In genomic region chr20:37397954-37398749, GRCh38 we compare ENCODE assay signal across 16 cellular contexts. TPM values are rescaled to one million over a fixed set of nuclear protein-coding genes. Genes with fewer than 3 reads are reported as not detected.
DNase-seq lines count a peak whose midpoint lies in the region; ATAC-seq and TF ChIP-seq lines count a peak whose summit lies in the region.
"Had no signal": no experiment of that assay in that cellular context is flagged by ENCODE, and none has a peak within 500 bp of the region (broad histone marks: within the 10 kb centered on the region; RNA-seq: fewer than 3 reads in every experiment).

No MANE protein-coding gene starts in this region.

- TF ChIP-seq CTCF in SK-N-SH (IDR thresholded peaks at IDR 0.05) (no peak), brain (conservative IDR thresholded peaks at IDR 0.05) (no peak), PC-3 (conservative IDR thresholded peaks at IDR 0.05; ENCODE audit: low read depth, low read length) (no peak)

- no peak overlapping the region for H3K4me2 ChIP-seq in SK-N-SH
- no peak overlapping the region for H3K4me2 ChIP-seq in PC-3 (ENCODE audit: low read length)

- no peak overlapping the region for H3K9ac ChIP-seq in SK-N-SH
- no peak overlapping the region for H3K9ac ChIP-seq in PC-3 (ENCODE audit: low read length)

- no peaks in the 10 kb centered on the region for H3K27me3 Mint-ChIP-seq in brain
- H3K27me3 Mint-ChIP-seq in activated T-cell treated with anti-CD3 and anti-CD28 coated beads, Interleukin-2, amount 50 U/mL, for 4 hours (ENCODE audit: low read depth): no peaks in the 10 kb centered on the region

- DNase-seq in SK-N-SH (no peak), H4 (ENCODE audit: low spot score) (no peak), PC-3 (no peak)
- no peak for DNase-seq in activated T-cell treated with anti-CD3 and anti-CD28 coated beads, Interleukin-2, amount 50 U/mL, for 4 hours
- DNase-seq: KG1, NCI-H1436 treated with DMSO at 0.1 percent for 48 hours, NCI-H2029 treated with DMSO at 0.1 percent for 48 hours, NCI-H774, SHP77 treated with DMSO at 0.1 percent for 48 hours had no signal

- H3K9me3 Mint-ChIP-seq in brain: no peaks in the 10 kb centered on the region
- no peaks in the 10 kb centered on the region for H3K9me3 Mint-ChIP-seq in activated T-cell treated with anti-CD3 and anti-CD28 coated beads, Interleukin-2, amount 50 U/mL, for 4 hours
- H3K9me3 Mint-ChIP-seq: CD8-positive, alpha-beta T cell had no signal

- peaks cover 43% of the 10 kb centered on the region for H3K4me1 Mint-ChIP-seq in brain
- H3K4me1 Mint-ChIP-seq in activated T-cell treated with anti-CD3 and anti-CD28 coated beads, Interleukin-2, amount 50 U/mL, for 4 hours (ENCODE audit: low read depth): no peaks in the 10 kb centered on the region

- H3K27me3 ChIP-seq in SK-N-SH (ENCODE audit: insufficient read depth): no peaks in the 10 kb centered on the region
- no peaks in the 10 kb centered on the region for H3K27me3 ChIP-seq in PC-3 (ENCODE audit: low read length)

- H3K9me2 ChIP-seq in SK-N-SH: no peaks in the 10 kb centered on the region
- H3K9me2 ChIP-seq in PC-3 (replicated peaks; ENCODE audit: low read length): no peaks in the 10 kb centered on the region

- peaks cover 7 to 45% of the 10 kb centered on the region in 2 experiments for H3K36me3 ChIP-seq in SK-N-SH (replicated peaks in 1 of 2; ENCODE audit: control insufficient read depth in 1 of 2, insufficient read depth in 2 of 2, low read length in 1 of 2)
- H3K36me3 ChIP-seq in mesodermal cell (ENCODE audit: control insufficient read depth, insufficient read depth, low read length): peaks cover 77% of the 10 kb centered on the region
- H3K36me3 ChIP-seq in PC-3 (ENCODE audit: low read depth, low read length): peaks cover 23% of the 10 kb centered on the region; the same call in 1 of the 2 replicates

- H3K9me3 ChIP-seq in SK-N-SH (no peaks in the 10 kb centered on the region), mesodermal cell (ENCODE audit: control insufficient read depth, low read length) (no peaks in the 10 kb centered on the region), PC-3 (ENCODE audit: low read length) (no peaks in the 10 kb centered on the region)
- H3K9me3 ChIP-seq: HAP-1 had no signal

- H3K79me2 ChIP-seq in SK-N-SH (ENCODE audit: insufficient read depth) (no peaks in the 10 kb centered on the region), PC-3 (ENCODE audit: low read length) (no peaks in the 10 kb centered on the region)

- peaks cover 33% of the 10 kb centered on the region for H3K36me3 Mint-ChIP-seq in brain
- no peaks in the 10 kb centered on the region for H3K36me3 Mint-ChIP-seq in activated T-cell treated with anti-CD3 and anti-CD28 coated beads, Interleukin-2, amount 50 U/mL, for 4 hours (ENCODE audit: insufficient read depth)
- H3K36me3 Mint-ChIP-seq: CD8-positive, alpha-beta T cell had no signal

- H3K4me1 ChIP-seq in SK-N-SH (ENCODE audit: control insufficient read depth in 1 of 2, insufficient read depth in 2 of 2, low read depth in 1 of 2, low read length in 1 of 2) (peaks cover 0 to 50% of the 10 kb centered on the region in 2 experiments; a peak in 2 of 4 replicates), mesodermal cell (ENCODE audit: control insufficient read depth, insufficient read depth, low read length, poor library complexity, severe bottlenecking) (peaks cover 42% of the 10 kb centered on the region), PC-3 (ENCODE audit: insufficient read depth, low read length) (no peaks in the 10 kb centered on the region)

- no peak overlapping the region for H3K4me3 ChIP-seq in SK-N-SH (ENCODE audit: low read depth in 2 of 2, low read length in 1 of 2)
- H3K4me3 ChIP-seq in mesodermal cell (ENCODE audit: extremely low read depth, insufficient read depth, low read length, poor library complexity, severe bottlenecking): no peak overlapping the region
- no peak overlapping the region for H3K4me3 ChIP-seq in PC-3 (ENCODE audit: low read length)
- H3K4me3 ChIP-seq: HAP-1 had no signal

- H4K20me1 ChIP-seq in SK-N-SH (ENCODE audit: insufficient read depth): no peaks in the 10 kb centered on the region
- H4K20me1 ChIP-seq in PC-3 (ENCODE audit: low read length): no peaks in the 10 kb centered on the region

- CTCF ChIA-PET in SK-N-SH (lab: Yijun Ruan, JAX): interaction anchor here (0.6 to 5.9 kb wide), 5 partner anchors 8 to 203 kb away, joined by 3 to 48 read pairs (median 7); no protein-coding TSS in a partner anchor
- CTCF ChIA-PET in PC-3 (lab: Charles Lee): no interaction called here

- H3K4me3 Mint-ChIP-seq in brain: no peak overlapping the region
- no peak overlapping the region for H3K4me3 Mint-ChIP-seq in activated T-cell treated with anti-CD3 and anti-CD28 coated beads, Interleukin-2, amount 50 U/mL, for 4 hours
- H3K4me3 Mint-ChIP-seq: CD8-positive, alpha-beta T cell had no signal

- TF ChIP-seq RAD21 in SK-N-SH (IDR thresholded peaks at IDR 0.05; ENCODE audit: low read length): no peak

- 93% methylated on average over 23 of the region's 30 CpGs for WGBS in SK-N-SH (ENCODE audit: low lambda C conversion rate)
- WGBS in mesodermal cell (ENCODE audit: insufficient coverage in 2 of 2), 2 experiments: 96% methylated on average over 24 to 25 of the region's 30 CpGs

- intact Hi-C loops in PC-3 (cut with micrococcal nuclease): no loop called here

- H3F3A ChIP-seq in SK-N-SH (replicated peaks; ENCODE audit: insufficient read depth) (no peaks in the 10 kb centered on the region), PC-3 (ENCODE audit: low read length, unreplicated experiment) (no peaks in the 10 kb centered on the region)

- peak overlapping the region in 3 of 5 experiments; percentile 61 to 99 (median 83) for H3K27ac Mint-ChIP-seq in brain
- H3K27ac Mint-ChIP-seq: CD8-positive, alpha-beta T cell had no signal

- no TSS peak for BruUV-seq in PC-3 (replicated peaks; lab: Mats Ljungman, UMichigan)

- ATAC-seq in SK-N-SH treated with all-trans-retinoic acid at 6 μM for 48 hours: no peak
- no peak for ATAC-seq in PC-3
- ATAC-seq in activated T-cell treated with anti-CD3 and anti-CD28 coated beads, Interleukin-2, amount 50 U/mL, for 4 hours: no peak
- no peak for ATAC-seq in HG02642 (IDR thresholded peaks at IDR 0.05; ENCODE audit: poor library complexity, unreplicated experiment)
- ATAC-seq: CD8-positive, alpha-beta T cell had no signal

- H2AFZ ChIP-seq in SK-N-SH (ENCODE audit: low read depth): no peak overlapping the region
- H2AFZ ChIP-seq in PC-3 (ENCODE audit: low read length): no peak overlapping the region

- peak overlapping the region in 1 of 2 experiments; percentile 88; a peak in 1 of 4 replicates for H3K27ac ChIP-seq in SK-N-SH (ENCODE audit: low read depth in 2 of 2, low read length in 1 of 2)
- H3K27ac ChIP-seq in mesodermal cell (ENCODE audit: low read depth, low read length, severe bottlenecking): peak overlapping the region; percentile 10
- no peak overlapping the region for H3K27ac ChIP-seq in PC-3 (ENCODE audit: low read length)
- H3K27ac ChIP-seq: 22Rv1 had no signal

- no peak for TF ChIP-seq EP300 in SK-N-SH (IDR thresholded peaks at IDR 0.05; ENCODE audit: borderline replicate concordance in 1 of 2, low read depth in 1 of 2, low read length in 1 of 2)

- POLR2A ChIA-PET in SK-N-SH (lab: Yijun Ruan, JAX) (no interaction called here), PC-3 (lab: Charles Lee; ENCODE audit: unreplicated experiment) (no interaction called here)

TF ChIP-seq in SK-N-SH, 30 proteins besides CTCF, POLR2A, EP300 and RAD21:
- TF ChIP-seq FOXJ3 (CRISPR knock-in tag; IDR thresholded peaks at IDR 0.05) (0 out of 2 replicates have a peak, but pooled peaks have one; percentile 22), NFIC (IDR thresholded peaks at IDR 0.05; ENCODE audit: borderline replicate concordance) (no peak)

TF ChIP-seq in SK-N-SH treated with all-trans-retinoic acid at 6 μM for 48 hours, 23 proteins besides CTCF, POLR2A, EP300 and RAD21:
- TF ChIP-seq ZNF565 (CRISPR knock-in tag; conservative IDR thresholded peaks at IDR 0.05; ENCODE audit: low read depth) (no peak), OSR1 (CRISPR knock-in tag; IDR thresholded peaks at IDR 0.05) (no peak), CREB5 (CRISPR knock-in tag; IDR thresholded peaks at IDR 0.05; ENCODE audit: low read depth) (no peak)

RNA-seq across cellular contexts. Expression of gene SRC, which starts 52.2 kb away (rescaled TPM):
- polyA plus RNA-seq in SK-N-SH (2012; rRNA removed): 23.8 and 25.6 TPM in 2 replicates
- 9.6 and 17.1 TPM in 2 replicates for polyA plus RNA-seq in SK-N-SH (2012; cell fraction: cytosol; rRNA removed)
- 49.2 and 58.8 TPM in 2 replicates for polyA plus RNA-seq in SK-N-SH (2012; cell fraction: nucleus; rRNA removed)
- 60.3 TPM for polyA plus RNA-seq in brain (ENCODE audit: insufficient read depth, low read depth, low replicate concordance)
- 97.8 TPM for polyA plus RNA-seq in mesodermal cell (2013, experiment 1 of 2)
- polyA plus RNA-seq in mesodermal cell (2013, experiment 2 of 2): 102 TPM
- total RNA-seq in H4 (2014; rRNA removed; shearing (Covaris generic)): 7.2 and 7.6 TPM in 2 replicates
- total RNA-seq in PC-3 (2014; rRNA removed): 55.6 and 82.1 TPM in 2 replicates
- total RNA-seq in activated T-cell treated with anti-CD3 and anti-CD28 coated beads, Interleukin-2, amount 50 U/mL, for 4 hours: 1 to 10 TPM; 2.8 to 4.7 (median 3.8) TPM
